In the genomic region with DNA sequence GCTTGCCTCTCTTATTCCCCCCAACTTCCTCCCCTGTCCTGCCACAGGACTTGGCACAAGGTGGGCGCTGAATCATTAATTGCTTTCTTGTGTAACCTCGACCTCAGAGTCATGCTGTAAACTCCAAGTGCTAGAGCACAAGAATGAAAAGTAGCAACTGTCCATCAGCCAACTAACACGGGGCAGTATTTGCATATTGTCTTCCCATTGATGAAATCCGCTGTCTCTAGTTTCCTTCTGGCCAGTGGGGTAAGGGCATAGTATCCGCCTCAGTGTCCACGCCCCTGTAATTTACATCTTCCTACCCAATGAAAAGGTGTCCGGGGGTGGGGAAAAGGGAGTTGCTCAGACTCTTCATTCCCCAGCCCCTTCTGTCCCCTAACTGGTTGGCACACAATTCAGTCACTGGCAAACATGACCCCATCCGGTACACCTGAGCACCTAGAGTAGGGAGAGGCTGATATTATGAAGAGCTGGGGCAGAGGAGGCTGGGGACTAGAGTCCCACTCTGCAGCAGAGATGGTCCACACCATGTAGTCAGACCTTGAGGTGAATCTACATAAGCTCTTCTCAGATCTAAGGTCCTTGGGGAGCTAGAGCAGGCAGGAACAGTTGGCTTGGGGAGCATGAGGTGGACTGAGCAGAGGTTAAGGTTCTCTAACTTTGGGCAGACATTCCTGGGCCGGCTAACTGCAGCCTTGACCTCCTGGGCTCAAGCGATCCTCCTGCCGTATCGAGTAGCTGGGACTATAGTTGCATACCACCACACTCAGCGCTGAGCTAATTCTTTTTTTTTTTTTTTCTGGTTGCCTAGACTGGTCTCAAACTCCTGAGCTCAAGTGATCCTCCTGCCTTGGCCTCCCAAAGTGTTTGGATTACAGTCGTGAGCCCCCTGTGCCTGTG, we compare ENCODE assay signal across 2 cellular contexts.
TF ChIP-seq lines count a peak whose summit lies in the region.

No MANE protein-coding gene starts in this region.

TF ChIP-seq in SK-N-SH treated with all-trans-retinoic acid at 6 μM for 48 hours, 23 proteins besides CTCF, POLR2A, EP300 and RAD21 (continued from another document):
- no peak for TF ChIP-seq GLIS3 (CRISPR knock-in tag; IDR thresholded peaks at IDR 0.05)
- TF ChIP-seq ARNTL (CRISPR knock-in tag; IDR thresholded peaks at IDR 0.05; ENCODE audit: borderline replicate concordance, low read depth), result no peak
- no peak for TF ChIP-seq ISL1 (CRISPR knock-in tag; IDR thresholded peaks at IDR 0.05)
- no peak for TF ChIP-seq TOX (CRISPR knock-in tag; IDR thresholded peaks at IDR 0.05; ENCODE audit: borderline replicate concordance)
- TF ChIP-seq, protein P1, sequence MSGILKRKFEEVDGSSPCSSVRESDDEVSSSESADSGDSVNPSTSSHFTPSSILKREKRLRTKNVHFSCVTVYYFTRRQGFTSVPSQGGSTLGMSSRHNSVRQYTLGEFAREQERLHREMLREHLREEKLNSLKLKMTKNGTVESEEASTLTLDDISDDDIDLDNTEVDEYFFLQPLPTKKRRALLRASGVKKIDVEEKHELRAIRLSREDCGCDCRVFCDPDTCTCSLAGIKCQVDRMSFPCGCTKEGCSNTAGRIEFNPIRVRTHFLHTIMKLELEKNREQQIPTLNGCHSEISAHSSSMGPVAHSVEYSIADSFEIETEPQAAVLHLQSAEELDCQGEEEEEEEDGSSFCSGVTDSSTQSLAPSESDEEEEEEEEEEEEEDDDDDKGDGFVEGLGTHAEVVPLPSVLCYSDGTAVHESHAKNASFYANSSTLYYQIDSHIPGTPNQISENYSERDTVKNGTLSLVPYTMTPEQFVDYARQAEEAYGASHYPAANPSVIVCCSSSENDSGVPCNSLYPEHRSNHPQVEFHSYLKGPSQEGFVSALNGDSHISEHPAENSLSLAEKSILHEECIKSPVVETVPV (CRISPR knock-in tag; IDR thresholded peaks at IDR 0.05), result no peak
- no peak for TF ChIP-seq SNAI2 (CRISPR knock-in tag; IDR thresholded peaks at IDR 0.05)
- no peak for TF ChIP-seq CSDC2 (CRISPR knock-in tag; IDR thresholded peaks at IDR 0.05)
- TF ChIP-seq BACH2 (CRISPR knock-in tag; IDR thresholded peaks at IDR 0.05; ENCODE audit: borderline replicate concordance), result no peak
- TF ChIP-seq ZFP30 (CRISPR knock-in tag; IDR thresholded peaks at IDR 0.05), result no peak
- TF ChIP-seq PPARA (CRISPR knock-in tag; IDR thresholded peaks at IDR 0.05; ENCODE audit: borderline replicate concordance), result no peak
- TF ChIP-seq ZFP3 (CRISPR knock-in tag; IDR thresholded peaks at IDR 0.05), result no peak
- no peak for TF ChIP-seq ESRRG (CRISPR knock-in tag; IDR thresholded peaks at IDR 0.05)
- no peak for TF ChIP-seq TCF4 (CRISPR knock-in tag; IDR thresholded peaks at IDR 0.05; ENCODE audit: borderline replicate concordance)
- TF ChIP-seq, protein P2, sequence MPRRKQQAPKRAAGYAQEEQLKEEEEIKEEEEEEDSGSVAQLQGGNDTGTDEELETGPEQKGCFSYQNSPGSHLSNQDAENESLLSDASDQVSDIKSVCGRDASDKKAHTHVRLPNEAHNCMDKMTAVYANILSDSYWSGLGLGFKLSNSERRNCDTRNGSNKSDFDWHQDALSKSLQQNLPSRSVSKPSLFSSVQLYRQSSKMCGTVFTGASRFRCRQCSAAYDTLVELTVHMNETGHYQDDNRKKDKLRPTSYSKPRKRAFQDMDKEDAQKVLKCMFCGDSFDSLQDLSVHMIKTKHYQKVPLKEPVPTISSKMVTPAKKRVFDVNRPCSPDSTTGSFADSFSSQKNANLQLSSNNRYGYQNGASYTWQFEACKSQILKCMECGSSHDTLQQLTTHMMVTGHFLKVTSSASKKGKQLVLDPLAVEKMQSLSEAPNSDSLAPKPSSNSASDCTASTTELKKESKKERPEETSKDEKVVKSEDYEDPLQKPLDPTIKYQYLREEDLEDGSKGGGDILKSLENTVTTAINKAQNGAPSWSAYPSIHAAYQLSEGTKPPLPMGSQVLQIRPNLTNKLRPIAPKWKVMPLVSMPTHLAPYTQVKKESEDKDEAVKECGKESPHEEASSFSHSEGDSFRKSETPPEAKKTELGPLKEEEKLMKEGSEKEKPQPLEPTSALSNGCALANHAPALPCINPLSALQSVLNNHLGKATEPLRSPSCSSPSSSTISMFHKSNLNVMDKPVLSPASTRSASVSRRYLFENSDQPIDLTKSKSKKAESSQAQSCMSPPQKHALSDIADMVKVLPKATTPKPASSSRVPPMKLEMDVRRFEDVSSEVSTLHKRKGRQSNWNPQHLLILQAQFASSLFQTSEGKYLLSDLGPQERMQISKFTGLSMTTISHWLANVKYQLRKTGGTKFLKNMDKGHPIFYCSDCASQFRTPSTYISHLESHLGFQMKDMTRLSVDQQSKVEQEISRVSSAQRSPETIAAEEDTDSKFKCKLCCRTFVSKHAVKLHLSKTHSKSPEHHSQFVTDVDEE (CRISPR knock-in tag; IDR thresholded peaks at IDR 0.05), result no peak
- TF ChIP-seq, protein P3, sequence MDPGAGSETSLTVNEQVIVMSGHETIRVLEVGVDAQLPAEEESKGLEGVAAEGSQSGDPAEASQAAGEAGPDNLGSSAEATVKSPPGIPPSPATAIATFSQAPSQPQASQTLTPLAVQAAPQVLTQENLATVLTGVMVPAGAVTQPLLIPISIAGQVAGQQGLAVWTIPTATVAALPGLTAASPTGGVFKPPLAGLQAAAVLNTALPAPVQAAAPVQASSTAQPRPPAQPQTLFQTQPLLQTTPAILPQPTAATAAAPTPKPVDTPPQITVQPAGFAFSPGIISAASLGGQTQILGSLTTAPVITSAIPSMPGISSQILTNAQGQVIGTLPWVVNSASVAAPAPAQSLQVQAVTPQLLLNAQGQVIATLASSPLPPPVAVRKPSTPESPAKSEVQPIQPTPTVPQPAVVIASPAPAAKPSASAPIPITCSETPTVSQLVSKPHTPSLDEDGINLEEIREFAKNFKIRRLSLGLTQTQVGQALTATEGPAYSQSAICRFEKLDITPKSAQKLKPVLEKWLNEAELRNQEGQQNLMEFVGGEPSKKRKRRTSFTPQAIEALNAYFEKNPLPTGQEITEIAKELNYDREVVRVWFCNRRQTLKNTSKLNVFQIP (CRISPR knock-in tag; IDR thresholded peaks at IDR 0.05; ENCODE audit: borderline replicate concordance, low read depth), result no peak
- TF ChIP-seq ZC3H10 (CRISPR knock-in tag; IDR thresholded peaks at IDR 0.05), result no peak

TF ChIP-seq in SK-N-SH, 30 proteins besides CTCF, POLR2A, EP300 and RAD21 (continued from another document):
- TF ChIP-seq, protein P4, sequence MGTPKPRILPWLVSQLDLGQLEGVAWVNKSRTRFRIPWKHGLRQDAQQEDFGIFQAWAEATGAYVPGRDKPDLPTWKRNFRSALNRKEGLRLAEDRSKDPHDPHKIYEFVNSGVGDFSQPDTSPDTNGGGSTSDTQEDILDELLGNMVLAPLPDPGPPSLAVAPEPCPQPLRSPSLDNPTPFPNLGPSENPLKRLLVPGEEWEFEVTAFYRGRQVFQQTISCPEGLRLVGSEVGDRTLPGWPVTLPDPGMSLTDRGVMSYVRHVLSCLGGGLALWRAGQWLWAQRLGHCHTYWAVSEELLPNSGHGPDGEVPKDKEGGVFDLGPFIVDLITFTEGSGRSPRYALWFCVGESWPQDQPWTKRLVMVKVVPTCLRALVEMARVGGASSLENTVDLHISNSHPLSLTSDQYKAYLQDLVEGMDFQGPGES (IDR thresholded peaks at IDR 0.05; ENCODE audit: low read depth, low read length), result no peak
- TF ChIP-seq, protein P5, sequence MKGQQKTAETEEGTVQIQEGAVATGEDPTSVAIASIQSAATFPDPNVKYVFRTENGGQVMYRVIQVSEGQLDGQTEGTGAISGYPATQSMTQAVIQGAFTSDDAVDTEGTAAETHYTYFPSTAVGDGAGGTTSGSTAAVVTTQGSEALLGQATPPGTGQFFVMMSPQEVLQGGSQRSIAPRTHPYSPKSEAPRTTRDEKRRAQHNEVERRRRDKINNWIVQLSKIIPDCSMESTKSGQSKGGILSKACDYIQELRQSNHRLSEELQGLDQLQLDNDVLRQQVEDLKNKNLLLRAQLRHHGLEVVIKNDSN (IDR thresholded peaks at IDR 0.05; ENCODE audit: borderline replicate concordance, low read depth), result no peak
- TF ChIP-seq RFX5 (IDR thresholded peaks at IDR 0.05; ENCODE audit: low read length) (no peak), FOSL2 (IDR thresholded peaks at IDR 0.05; ENCODE audit: borderline replicate concordance, low read depth) (no peak), SIN3A (IDR thresholded peaks at IDR 0.05; ENCODE audit: borderline replicate concordance, low read depth, low read length) (no peak)
